18 cellular contexts compared by ENCODE assay signal in the genomic region with DNA sequence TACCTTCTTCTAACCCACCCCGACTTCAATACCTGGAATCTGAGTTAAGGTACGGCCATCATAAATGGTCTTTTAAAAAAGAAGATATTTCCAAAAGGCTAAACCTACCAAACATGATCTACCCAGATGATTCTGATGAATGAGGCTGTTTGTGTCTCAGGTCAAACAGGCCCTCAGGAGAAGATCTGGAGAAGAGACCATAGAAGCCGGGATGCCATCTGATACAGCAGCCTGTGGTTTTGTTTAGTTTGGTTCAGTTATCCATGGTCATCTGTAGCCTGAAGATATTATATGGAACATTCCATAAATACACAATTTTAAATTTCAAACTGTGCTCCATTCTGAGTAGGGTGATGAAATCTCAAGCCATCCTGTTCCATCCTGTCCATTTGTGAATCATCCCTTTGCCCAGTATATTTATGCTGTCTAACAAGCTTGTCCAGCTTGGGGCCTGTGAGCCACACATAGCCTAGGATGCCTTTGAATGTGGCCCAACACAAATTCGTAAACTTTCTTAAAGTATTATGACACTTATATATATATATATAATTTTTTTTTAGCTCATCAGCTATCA. TPM values are rescaled to one million over a fixed set of nuclear protein-coding genes. Genes with fewer than 3 reads are reported as not detected.
DNase-seq lines count a peak whose midpoint lies in the region; ATAC-seq and TF ChIP-seq lines count a peak whose summit lies in the region.
"Had no signal": no experiment of that assay in that cellular context is flagged by ENCODE, and none has a peak within 500 bp of the region (broad histone marks: within the 10 kb centered on the region; RNA-seq: fewer than 3 reads in every experiment).

No MANE protein-coding gene starts in this region.

- peaks cover 0 to 8% (median 7%) of the 10 kb centered on the region in 3 donors for H3K4me1 Mint-ChIP-seq in T-cell
- peaks cover 12% of the 10 kb centered on the region for H3K4me1 Mint-ChIP-seq in nephron progenitor cell

- DNase-seq in HCT116 (ENCODE audit: low read depth, low spot score) (no peak), SW480 (ENCODE audit: low spot score) (peak; percentile 13), fibroblast of gingiva (ENCODE audit: low read depth) (peak; percentile 56), skeletal muscle cell (ENCODE audit: low read depth) (peak; percentile 25), T-cell (no peak), nephron progenitor cell (no peak)
- DNase-seq: activated effector memory CD4-positive, alpha-beta T cell treated with anti-CD3 and anti-CD28 coated beads, Interleukin-2, amount 50 U/mL, for 16 hours; aorta; DMS153; dorsolateral prefrontal cortex; naive thymus-derived CD8-positive, alpha-beta T cell; NCI-H146; NCI-H446 had no signal

- H3K27me3 Mint-ChIP-seq in T-cell (peaks cover 36 to 41% of the 10 kb centered on the region in 2 donors), nephron progenitor cell (ENCODE audit: low read depth, poor library complexity) (peaks cover under 1% of the 10 kb centered on the region)

- no TSS peak for BruUV-seq in HCT116 (replicated peaks; lab: Mats Ljungman, UMichigan)

- TF ChIP-seq POLR2A in HCT116 (IDR thresholded peaks at IDR 0.05; ENCODE audit: borderline replicate concordance, extremely low read depth, insufficient read depth, insufficient read length): no peak

- H3K36me3 ChIP-seq in HCT116 (ENCODE audit: control insufficient read depth in 1 of 2, insufficient read depth in 2 of 2, low read length in 2 of 2): no peaks in the 10 kb centered on the region
- H3K36me3 ChIP-seq: BLaER1 had no signal

- TF ChIP-seq CTCF in HCT116 (IDR thresholded peaks at IDR 0.05 in 2 of 3, conservative IDR thresholded peaks at IDR 0.05 in 1 of 3; ENCODE audit: borderline replicate concordance in 1 of 3, insufficient read depth in 1 of 3, low read depth in 2 of 3, low read length in 2 of 3) (no peak), nephron progenitor cell (IDR thresholded peaks at IDR 0.05) (no peak)

- H3K9ac ChIP-seq in HCT116 (ENCODE audit: low read length): no peak overlapping the region
- H3K9ac ChIP-seq: BLaER1, KMS-11 had no signal

- CTCF ChIA-PET in HCT116 (lab: Charles Lee) (no interaction called here), T-cell (lab: Charles Lee) (no interaction called here)

- RAD21 ChIA-PET in HCT116 (lab: Charles Lee; ENCODE audit: low non-redundant PET in 1 of 2, low total read pairs in 2 of 2, uncharacterized antibody in 2 of 2, unreplicated experiment in 2 of 2): no interaction called here

- H3K9me2 ChIP-seq in HCT116 (ENCODE audit: insufficient read depth): no peaks in the 10 kb centered on the region

- no peak overlapping the region for H3K27ac ChIP-seq in HCT116 (ENCODE audit: low read depth, low read length)
- H3K27ac ChIP-seq: BLaER1, dorsolateral prefrontal cortex, KMS-11 had no signal

- H3K4me3 Mint-ChIP-seq in T-cell: no peak overlapping the region
- H3K4me3 Mint-ChIP-seq in nephron progenitor cell: no peak overlapping the region
- H3K4me3 Mint-ChIP-seq: naive thymus-derived CD8-positive, alpha-beta T cell had no signal

- no peaks in the 10 kb centered on the region for H4K20me1 ChIP-seq in HCT116 (ENCODE audit: insufficient read depth)
- H4K20me1 ChIP-seq: BLaER1 had no signal

- intact Hi-C loops in HCT116 (cut with micrococcal nuclease): no loop called here

- no peak overlapping the region for H3K4me2 ChIP-seq in HCT116 (ENCODE audit: low read length)
- H3K4me2 ChIP-seq: BLaER1, KMS-11 had no signal

- H3K36me3 Mint-ChIP-seq in T-cell (no peaks in the 10 kb centered on the region), nephron progenitor cell (ENCODE audit: low read depth) (peaks cover under 1% of the 10 kb centered on the region)

- H2AFZ ChIP-seq in HCT116 (ENCODE audit: low read depth, low read length, poor library complexity, severe bottlenecking): no peak overlapping the region

- no peak for ATAC-seq in HCT116
- ATAC-seq in T-cell (replicated peaks in 1 of 4): no peak
- ATAC-seq in HG03139 (IDR thresholded peaks at IDR 0.05; ENCODE audit: unreplicated experiment): no peak
- ATAC-seq: naive thymus-derived CD8-positive, alpha-beta T cell; SK-N-SH treated with all-trans-retinoic acid at 6 μM for 48 hours had no signal

- no peaks in the 10 kb centered on the region for H3K9me3 ChIP-seq in HCT116 (ENCODE audit: control insufficient read depth in 1 of 2, insufficient read depth in 1 of 2, low read depth in 1 of 2, low read length in 2 of 2)

- POLR2A ChIA-PET in HCT116 (lab: Charles Lee) (no interaction called here), T-cell (lab: Charles Lee) (no interaction called here)

- H3K4me3 ChIP-seq in HCT116 (replicated peaks in 1 of 2; ENCODE audit: low read depth in 1 of 2, low read length in 2 of 2) (no peak overlapping the region), skeletal muscle cell (ENCODE audit: low read depth, low read length) (no peak overlapping the region)
- H3K4me3 ChIP-seq: BLaER1, dorsolateral prefrontal cortex had no signal

- no peak for TF ChIP-seq RAD21 in HCT116 (IDR thresholded peaks at IDR 0.05; ENCODE audit: low read depth)

- no peaks in the 10 kb centered on the region for H3K79me2 ChIP-seq in HCT116 (ENCODE audit: insufficient read depth, low read length)

- H3K9me3 Mint-ChIP-seq in T-cell: no peaks in the 10 kb centered on the region
- H3K9me3 Mint-ChIP-seq in nephron progenitor cell: peaks cover 6% of the 10 kb centered on the region

- peaks cover 6 to 13% of the 10 kb centered on the region in 2 experiments for H3K4me1 ChIP-seq in HCT116 (ENCODE audit: control insufficient read depth in 1 of 2, insufficient read depth in 2 of 2, low read length in 2 of 2)

- H3K27ac Mint-ChIP-seq in T-cell: no peak overlapping the region
- no peak overlapping the region for H3K27ac Mint-ChIP-seq in nephron progenitor cell
- H3K27ac Mint-ChIP-seq: naive thymus-derived CD8-positive, alpha-beta T cell had no signal

- H3K27me3 ChIP-seq in HCT116 (ENCODE audit: insufficient read depth, low read length): no peaks in the 10 kb centered on the region
- H3K27me3 ChIP-seq: dorsolateral prefrontal cortex had no signal

TF ChIP-seq in HCT116, 20 proteins besides CTCF, POLR2A, EP300 and RAD21:
- peak; percentile 49; the same call in 1 of the 2 replicates for TF ChIP-seq CEBPB (IDR thresholded peaks at IDR 0.05; ENCODE audit: low read depth)
- no peak for TF ChIP-seq ZFX (IDR thresholded peaks at IDR 0.05)

RNA-seq across cellular contexts. Expression of a gene that starts 4.0 kb away (rescaled TPM):
- total RNA-seq in HCT116 (2021; ENCODE audit: unreplicated experiment) (3.8 TPM), T-cell (under 1 TPM in 1 of 5 donors, not detected in 4; 0.20 TPM)
- polyA plus RNA-seq in HCT116 (2012): 1.5 and 1.9 TPM in 2 replicates
- total RNA-seq: activated CD8-positive, alpha-beta memory T cell treated with anti-CD3 and anti-CD28 coated beads for 36 hours; naive thymus-derived CD8-positive, alpha-beta T cell had no signal
- polyA plus RNA-seq: naive thymus-derived CD8-positive, alpha-beta T cell had no signal

Comparison
In these comparisons a context has a peak if more than half of its experiments do, and no peak if none do; other contexts are left out.
1. DNase-seq: peak in SW480 (single experiment), fibroblast of gingiva (single experiment) and skeletal muscle cell (single experiment); none in HCT116 (single experiment), T-cell (0 of 34) and nephron progenitor cell (single experiment).